8 cellular contexts compared by ENCODE assay signal in the genomic region with DNA sequence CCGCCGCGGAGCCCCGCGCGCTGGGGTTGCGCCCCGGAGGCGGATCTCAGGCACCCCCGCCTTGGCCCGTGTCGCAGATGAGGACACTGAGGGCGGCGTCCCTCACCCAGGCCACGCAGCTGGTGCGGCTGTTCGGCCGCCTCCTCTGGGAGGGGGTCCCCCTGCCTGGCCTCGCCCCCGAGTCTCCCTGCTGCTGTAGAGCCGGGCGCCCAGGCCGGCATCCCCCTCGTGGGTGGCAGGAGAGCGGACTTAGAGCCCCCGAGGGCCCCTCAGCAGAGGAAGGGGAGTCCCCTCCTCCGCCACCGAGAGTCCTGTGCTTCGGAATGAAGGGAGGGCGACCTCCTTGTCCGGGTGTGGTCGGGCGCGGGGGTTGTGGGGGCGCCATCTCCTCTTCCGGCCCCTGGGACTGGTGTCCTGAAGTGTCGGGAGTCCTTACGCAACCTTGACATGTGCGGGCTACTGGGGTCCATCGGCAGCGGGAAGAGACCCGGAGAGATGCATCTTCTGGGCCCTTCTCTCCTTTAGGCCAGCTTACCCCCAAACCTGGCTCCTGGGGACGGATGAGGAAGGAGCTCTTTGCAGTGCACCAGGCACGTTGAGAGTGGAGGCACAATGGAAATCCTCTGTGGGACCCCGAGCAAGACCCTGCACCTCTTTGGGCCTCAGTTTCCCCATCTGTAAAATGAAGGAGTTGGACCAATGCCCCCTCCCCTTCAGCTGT. TPM values are rescaled to one million over a fixed set of nuclear protein-coding genes. Genes with fewer than 3 reads are reported as not detected.
A peak's percentile ranks its signal among the peaks of the same experiment; 100 is the strongest.
DNase-seq lines count a peak whose midpoint lies in the region; ATAC-seq and TF ChIP-seq lines count a peak whose summit lies in the region.

No MANE protein-coding gene starts in this region.

- H3K36me3 Mint-ChIP-seq in chondrocyte (ENCODE audit: low read depth) = no peaks in the 10 kb centered on the region
- H3K36me3 Mint-ChIP-seq in mesothelial cell of epicardium = no peaks in the 10 kb centered on the region

- no peaks in the 10 kb centered on the region for H3K9me2 ChIP-seq in PC-3 (replicated peaks; ENCODE audit: low read length)

- no peaks in the 10 kb centered on the region for H4K20me1 ChIP-seq in PC-3 (ENCODE audit: low read length)

- H3K27me3 Mint-ChIP-seq in chondrocyte (ENCODE audit: low read depth) (peaks cover 3% of the 10 kb centered on the region), mesothelial cell of epicardium (ENCODE audit: low read depth) (peaks cover 51% of the 10 kb centered on the region)

- BruUV-seq in PC-3 (replicated peaks; lab: Mats Ljungman, UMichigan) = TSS peak; percentile 78

- peak overlapping the region; percentile 98 for H3K4me2 ChIP-seq in PC-3 (ENCODE audit: low read length)

- H3K9ac ChIP-seq in PC-3 (ENCODE audit: low read length) = no peak overlapping the region

- intact Hi-C loops in PC-3 (cut with micrococcal nuclease) = loop anchor here (1.0 to 2.0 kb wide), 2 partner anchors 221 to 575 kb away; no protein-coding TSS in a partner anchor

- H3K79me2 ChIP-seq in PC-3 (ENCODE audit: low read length) = no peaks in the 10 kb centered on the region

- peak overlapping the region; percentile 75 for H3K4me3 ChIP-seq in PC-3 (ENCODE audit: low read length)
- peak overlapping the region; percentile 52 for H3K4me3 ChIP-seq in urinary bladder (ENCODE audit: low read depth, low read length)

- H3K27ac ChIP-seq in 22Rv1 (peak overlapping the region; percentile 63), PC-3 (ENCODE audit: low read length) (no peak overlapping the region), urinary bladder (ENCODE audit: low read depth) (no peak overlapping the region)

- H3K4me3 Mint-ChIP-seq in chondrocyte (ENCODE audit: unreplicated experiment) = peak overlapping the region; percentile 69
- H3K4me3 Mint-ChIP-seq in mesothelial cell of epicardium = peak overlapping the region; percentile 77

- peak overlapping the region; percentile 88 for H2AFZ ChIP-seq in PC-3 (ENCODE audit: low read length)

- H3K4me1 Mint-ChIP-seq in chondrocyte (ENCODE audit: low read depth) (peaks cover 7% of the 10 kb centered on the region), mesothelial cell of epicardium (peaks cover 4% of the 10 kb centered on the region)

- H3K4me1 ChIP-seq in PC-3 (ENCODE audit: insufficient read depth, low read length) (peaks cover 8% of the 10 kb centered on the region; the same call in 1 of the 2 replicates), urinary bladder (ENCODE audit: insufficient read depth) (no peaks in the 10 kb centered on the region)

- no peak overlapping the region for H3K27ac Mint-ChIP-seq in chondrocyte (ENCODE audit: unreplicated experiment)
- no peak overlapping the region for H3K27ac Mint-ChIP-seq in mesothelial cell of epicardium

- H3K9me3 ChIP-seq in PC-3 (ENCODE audit: low read length) = no peaks in the 10 kb centered on the region

- no peaks in the 10 kb centered on the region for H3K9me3 Mint-ChIP-seq in chondrocyte (ENCODE audit: low read depth)
- H3K9me3 Mint-ChIP-seq in mesothelial cell of epicardium = no peaks in the 10 kb centered on the region

- no peak for DNase-seq in PC-3
- DNase-seq in chondrocyte (ENCODE audit: low spot score) = no peak
- DNase-seq in mesothelial cell of epicardium (ENCODE audit: low spot score in 2 of 2, unreplicated experiment in 2 of 2) = no peak
- no peak for DNase-seq in NCI-H2171 treated with DMSO at 0.1 percent for 48 hours (lab: John Stamatoyannopoulos, UW)
- no peak for DNase-seq in NCI-H446 (lab: John Stamatoyannopoulos, UW)

- ATAC-seq in GM18519 (IDR thresholded peaks at IDR 0.05; ENCODE audit: low FRiP score, unreplicated experiment) (peak; percentile 25), PC-3 (peak; percentile 39)

- POLR2A ChIA-PET in PC-3 (lab: Charles Lee; ENCODE audit: unreplicated experiment) = no interaction called here

- CTCF ChIA-PET in PC-3 (lab: Charles Lee) = interaction anchor here (0.6 to 1.1 kb wide), 2 partner anchors 142 to 391 kb away, joined by 3 to 9 read pairs; no protein-coding TSS in a partner anchor

- no peaks in the 10 kb centered on the region for H3K27me3 ChIP-seq in PC-3 (ENCODE audit: low read length)

- H3F3A ChIP-seq in PC-3 (ENCODE audit: low read length, unreplicated experiment) = no peaks in the 10 kb centered on the region

- TF ChIP-seq CTCF in 22Rv1 (IDR thresholded peaks at IDR 0.05) = no peak
- TF ChIP-seq CTCF in PC-3 (conservative IDR thresholded peaks at IDR 0.05; ENCODE audit: low read depth, low read length) = no peak
- no peak for TF ChIP-seq CTCF in chondrocyte (IDR thresholded peaks at IDR 0.05)
- TF ChIP-seq CTCF in mesothelial cell of epicardium (IDR thresholded peaks at IDR 0.05; ENCODE audit: unreplicated experiment) = no peak

- 2% methylated on average over 45 of the region's 45 CpGs for WGBS in urinary bladder

- H3K36me3 ChIP-seq in PC-3 (ENCODE audit: low read depth, low read length) (no peaks in the 10 kb centered on the region), urinary bladder (ENCODE audit: insufficient read depth) (no peaks in the 10 kb centered on the region)

RNA-seq across cellular contexts. Expression of gene EXOSC2, which starts 11.7 kb away (rescaled TPM):
- 33.5 and 40.4 TPM in 2 replicates for total RNA-seq in PC-3 (2014; rRNA removed)
- total RNA-seq in chondrocyte = 15.6 to 27.7 TPM (median 16.2 TPM) in 3 replicates
- total RNA-seq in mesothelial cell of epicardium = 52.8 to 56.2 TPM (median 54.4 TPM) in 3 replicates
- 24.6 TPM for total RNA-seq in urinary bladder
- polyA plus RNA-seq in urinary bladder = 18.4 TPM

RNA-seq across cellular contexts. Expression of gene PRDM12, which starts 17.5 kb away (rescaled TPM):
- total RNA-seq in PC-3 (2014; rRNA removed) (not detected in 2 replicates), chondrocyte (0.10 to 0.23 TPM in 2 of 3 replicates, not detected in the other), mesothelial cell of epicardium (0.11 TPM in 1 of 3 replicates, not detected in the others), urinary bladder (not detected)
- polyA plus RNA-seq in urinary bladder = not detected
